ENCODE assay signal across 18 cellular contexts in genomic region chr11:2256293-2256913, GRCh38. TPM values are rescaled to one million over a fixed set of nuclear protein-coding genes. Genes with fewer than 3 reads are reported as not detected.
DNase-seq lines count a peak whose midpoint lies in the region; ATAC-seq and TF ChIP-seq lines count a peak whose summit lies in the region.
"Had no signal": no experiment of that assay in that cellular context is flagged by ENCODE, and none has a peak within 500 bp of the region (broad histone marks: within the 10 kb centered on the region; RNA-seq: fewer than 3 reads in every experiment).

No MANE protein-coding gene starts in this region.

- H3K4me3 ChIP-seq in spleen, result no peak overlapping the region
- H3K4me3 ChIP-seq: GM23248, thyroid gland had no signal

- H3K9me3 ChIP-seq in H9 (ENCODE audit: control insufficient read depth, low read depth, low read length) (no peaks in the 10 kb centered on the region), spleen (peaks cover 0 to 12% (median 2%) of the 10 kb centered on the region in 8 donors)
- H3K9me3 ChIP-seq: thyroid gland had no signal

- H3K27ac ChIP-seq in H9 (ENCODE audit: insufficient read length, low read depth, low read length), result no peak overlapping the region
- peak overlapping the region; percentile 96 for H3K27ac ChIP-seq in VCaP
- H3K27ac ChIP-seq in foreskin keratinocyte, result no peak overlapping the region
- H3K27ac ChIP-seq in spleen, result no peak overlapping the region
- H3K27ac ChIP-seq: GM23248 had no signal

- no peaks in the 10 kb centered on the region for H3K27me3 ChIP-seq in H9 (ENCODE audit: insufficient read depth, low read length)
- peaks cover 35% of the 10 kb centered on the region for H3K27me3 ChIP-seq in foreskin keratinocyte
- peaks cover 0 to 8% (median 0%) of the 10 kb centered on the region in 7 donors for H3K27me3 ChIP-seq in spleen (replicated peaks in 1 of 7)
- H3K27me3 ChIP-seq: thyroid gland had no signal

- no peak overlapping the region for H3K9ac ChIP-seq in H9 (ENCODE audit: extremely low read depth, insufficient read length, low read length)
- H3K9ac ChIP-seq: GM23248 had no signal

- H3K27me3 Mint-ChIP-seq in H9 (ENCODE audit: low read depth) (peaks cover 52% of the 10 kb centered on the region), WTC11 (ENCODE audit: low read depth) (peaks cover 8% of the 10 kb centered on the region)

- H3K4me2 ChIP-seq in H9 (ENCODE audit: insufficient read depth, insufficient read length, low read length), result no peak overlapping the region

- POLR2A ChIA-PET in WTC11 (lab: Charles Lee), result no interaction called here

- H2BK5ac ChIP-seq in H9 (ENCODE audit: insufficient read length, low read length), result no peak overlapping the region

- H3K4me1 Mint-ChIP-seq in H9 (no peaks in the 10 kb centered on the region), WTC11 (no peaks in the 10 kb centered on the region; the same call in 1 of the 2 replicates)
- H3K4me1 Mint-ChIP-seq in stimulated activated effector memory CD8-positive, alpha-beta T cell treated with anti-CD3 and anti-CD28 coated beads, Interleukin-12 subunit alpha, Interleukin-12 subunit beta, amount 100 ng/mL, for 72 hours, result peaks cover 5% of the 10 kb centered on the region
- H3K4me1 Mint-ChIP-seq: activated naive CD4-positive, alpha-beta T cell treated with anti-CD3 and anti-CD28 coated beads, Interleukin-2, amount 10 ng/mL, durations not matched to agents 7 days and 5 days had no signal

- no peak overlapping the region for H3K56ac ChIP-seq in H9 (ENCODE audit: insufficient read length, low read depth, low read length)

- H3K4me1 ChIP-seq in H9 (ENCODE audit: insufficient read depth, low read length), result no peaks in the 10 kb centered on the region
- H3K4me1 ChIP-seq in foreskin keratinocyte, result peaks cover 3% of the 10 kb centered on the region
- H3K4me1 ChIP-seq in spleen, result no peaks in the 10 kb centered on the region

- peaks cover 0 to 9% of the 10 kb centered on the region in 2 experiments; a peak in 2 of 5 replicates for H3K9me3 Mint-ChIP-seq in H9
- no peaks in the 10 kb centered on the region for H3K9me3 Mint-ChIP-seq in stimulated activated effector memory CD8-positive, alpha-beta T cell treated with anti-CD3 and anti-CD28 coated beads, Interleukin-12 subunit alpha, Interleukin-12 subunit beta, amount 100 ng/mL, for 72 hours
- peaks cover 7% of the 10 kb centered on the region for H3K9me3 Mint-ChIP-seq in WTC11
- H3K9me3 Mint-ChIP-seq: activated naive CD4-positive, alpha-beta T cell treated with anti-CD3 and anti-CD28 coated beads, Interleukin-2, amount 10 ng/mL, durations not matched to agents 7 days and 5 days had no signal

- H4K5ac ChIP-seq in H9 (ENCODE audit: insufficient read length, low read depth, low read length), result no peak overlapping the region

- H2BK15ac ChIP-seq in H9 (ENCODE audit: low read depth, low read length), result no peak overlapping the region

- H3K4ac ChIP-seq in H9 (ENCODE audit: low read depth, low read length), result no peak overlapping the region

- ATAC-seq in foreskin keratinocyte (peak; percentile 81), left lobe of liver (no peak), WTC11 (no peak)
- ATAC-seq in stimulated activated effector memory CD8-positive, alpha-beta T cell treated with anti-CD3 and anti-CD28 coated beads, Interleukin-12 subunit alpha, Interleukin-12 subunit beta, amount 100 ng/mL, for 72 hours, result no peak

- intact Hi-C loops in spleen (cut with DNase I; ENCODE audit: low total_unique reads), result no loop called here

- no peaks in the 10 kb centered on the region for H3K79me2 ChIP-seq in H9 (ENCODE audit: insufficient read depth, low read length)

- no peak overlapping the region for H3K4me3 Mint-ChIP-seq in H9
- no peak overlapping the region for H3K4me3 Mint-ChIP-seq in stimulated activated effector memory CD8-positive, alpha-beta T cell treated with anti-CD3 and anti-CD28 coated beads, Interleukin-12 subunit alpha, Interleukin-12 subunit beta, amount 100 ng/mL, for 72 hours
- no peak overlapping the region for H3K4me3 Mint-ChIP-seq in WTC11
- H3K4me3 Mint-ChIP-seq: activated naive CD4-positive, alpha-beta T cell treated with anti-CD3 and anti-CD28 coated beads, Interleukin-2, amount 10 ng/mL, durations not matched to agents 7 days and 5 days had no signal

- no peak overlapping the region for H2BK120ac ChIP-seq in H9 (ENCODE audit: low read depth, low read length, poor library complexity, severe bottlenecking)

- H3T11ph ChIP-seq in H9 (ENCODE audit: low read length), result no peak overlapping the region

- WGBS in H9 (ENCODE audit: extremely low coverage, insufficient read length, low lambda C conversion rate), result no CpG with 5 or more reads among the region's 14 CpGs
- WGBS in spleen, 5 donors, result 76 to 91% (median 87%) methylated on average over 14 of the region's 14 CpGs

- TF ChIP-seq CTCF in H9 (conservative IDR thresholded peaks at IDR 0.05) (no peak), VCaP (conservative IDR thresholded peaks at IDR 0.05) (no peak), foreskin keratinocyte (conservative IDR thresholded peaks at IDR 0.05) (no peak), spleen (IDR thresholded peaks at IDR 0.05 in 8 of 11, conservative IDR thresholded peaks at IDR 0.05 in 3 of 11) (no peak), WTC11 (IDR thresholded peaks at IDR 0.05) (no peak)

- H2BK20ac ChIP-seq in H9 (ENCODE audit: low read depth, low read length, poor library complexity, severe bottlenecking), result no peak overlapping the region

- H3K36me3 Mint-ChIP-seq in H9 (ENCODE audit: insufficient read depth in 1 of 3, low read depth in 3 of 3), result no peaks in the 10 kb centered on the region; a peak in 1 of 7 replicates
- H3K36me3 Mint-ChIP-seq in stimulated activated effector memory CD8-positive, alpha-beta T cell treated with anti-CD3 and anti-CD28 coated beads, Interleukin-12 subunit alpha, Interleukin-12 subunit beta, amount 100 ng/mL, for 72 hours, result no peaks in the 10 kb centered on the region
- H3K36me3 Mint-ChIP-seq in WTC11, result no peaks in the 10 kb centered on the region
- H3K36me3 Mint-ChIP-seq: activated naive CD4-positive, alpha-beta T cell treated with anti-CD3 and anti-CD28 coated beads, Interleukin-2, amount 10 ng/mL, durations not matched to agents 7 days and 5 days had no signal

- no peak overlapping the region for H3K23ac ChIP-seq in H9 (ENCODE audit: insufficient read length, low read depth, low read length)

- no peak overlapping the region for H2AK5ac ChIP-seq in H9 (ENCODE audit: insufficient read length, low read length)

- H4K8ac ChIP-seq in H9 (replicated peaks; ENCODE audit: insufficient read length, low read depth, low read length), result no peak overlapping the region

- peaks cover 2% of the 10 kb centered on the region for H4K20me1 ChIP-seq in H9 (ENCODE audit: control insufficient read depth, insufficient read depth, insufficient read length)

- no peaks in the 10 kb centered on the region for H3K36me3 ChIP-seq in spleen
- H3K36me3 ChIP-seq: thyroid gland had no signal

- H2AFZ ChIP-seq in H9 (ENCODE audit: low read length), result no peak overlapping the region
- H2AFZ ChIP-seq: GM23248 had no signal

- no peak overlapping the region for H2BK12ac ChIP-seq in H9 (ENCODE audit: insufficient read length, low read depth, low read length)

- TF ChIP-seq POLR2A in spleen (IDR thresholded peaks at IDR 0.05), result no peak

- peak; percentile 17 for DNase-seq in H9
- DNase-seq in foreskin keratinocyte, result peak; percentile 73 to 86
- DNase-seq in spleen, result peak; percentile 46
- no peak for DNase-seq in left lobe of liver (ENCODE audit: low spot score)
- DNase-seq in stimulated activated effector memory CD8-positive, alpha-beta T cell treated with anti-CD3 and anti-CD28 coated beads, Interleukin-12 subunit alpha, Interleukin-12 subunit beta, amount 100 ng/mL, for 72 hours (ENCODE audit: low spot score in 2 of 2), result no peak
- no peak for DNase-seq in WTC11 (ENCODE audit: low spot score)
- DNase-seq: activated CD4-positive, alpha-beta T cell treated with anti-CD3 and anti-CD28 coated beads, Interleukin-2, amount 50 U/mL, for 4 hours; activated naive CD4-positive, alpha-beta T cell treated with anti-CD3 and anti-CD28 coated beads, Interleukin-2, amount 10 ng/mL, durations not matched to agents 7 days and 5 days; activated T-cell treated with anti-CD3 and anti-CD28 coated beads for 4 hours; COR-L47; GM23248; Karpas-422; kidney glomerular epithelial cell; NCI-H1092 treated with DMSO at 0.1 percent for 48 hours; SHP77 treated with DMSO at 0.1 percent for 48 hours had no signal

- H3K27ac Mint-ChIP-seq in H9 (no peak overlapping the region; a peak in 1 of 7 replicates), WTC11 (no peak overlapping the region)
- no peak overlapping the region for H3K27ac Mint-ChIP-seq in stimulated activated effector memory CD8-positive, alpha-beta T cell treated with anti-CD3 and anti-CD28 coated beads, Interleukin-12 subunit alpha, Interleukin-12 subunit beta, amount 100 ng/mL, for 72 hours
- H3K27ac Mint-ChIP-seq: activated naive CD4-positive, alpha-beta T cell treated with anti-CD3 and anti-CD28 coated beads, Interleukin-2, amount 10 ng/mL, durations not matched to agents 7 days and 5 days had no signal

- H4K91ac ChIP-seq in H9 (ENCODE audit: insufficient read length, low read depth, low read length), result no peak overlapping the region

- no peak overlapping the region for H3K14ac ChIP-seq in H9 (ENCODE audit: insufficient read depth, low read length)

- no peaks in the 10 kb centered on the region for H3K79me1 ChIP-seq in H9 (ENCODE audit: insufficient read depth, low read depth, low read length, poor library complexity, severe bottlenecking)

- no peak overlapping the region for H3K18ac ChIP-seq in H9 (ENCODE audit: insufficient read length, low read depth, low read length)

- no peaks in the 10 kb centered on the region for H3K23me2 ChIP-seq in H9 (ENCODE audit: insufficient read length, low read depth, low read length, poor library complexity, severe bottlenecking)

- CTCF ChIA-PET in WTC11 (lab: Charles Lee), result no interaction called here

TF ChIP-seq in WTC11, 78 proteins besides CTCF, POLR2A, EP300 and RAD21 (continues in another document):
- TF ChIP-seq TCF7 (CRISPR knock-in tag; IDR thresholded peaks at IDR 0.05; ENCODE audit: low read depth), result no peak

RNA-seq across cellular contexts. Expression of gene ASCL2, which starts 14.0 kb away (rescaled TPM):
- 0.35 TPM in 2 replicates for total RNA-seq in H9 (2021)
- total RNA-seq in foreskin keratinocyte, result 0.21 TPM in 1 of 2 replicates, not detected in the other
- 0.08 and 0.12 TPM in 2 replicates for polyA plus RNA-seq in foreskin keratinocyte
- total RNA-seq in spleen, result 1 to 10 TPM; 1.9 to 3.0 (median 2.3) TPM
- 1 to 10 TPM in 1 of 3 donors, under 1 TPM in 2; 0.68 to 1.3 (median 0.93) TPM for polyA plus RNA-seq in spleen
- 0.83 TPM for total RNA-seq in left lobe of liver
- total RNA-seq in WTC11 (2021), result 0.24 to 0.73 TPM (median 0.64 TPM) in 3 replicates
- total RNA-seq: GM23248, renal cortical epithelial cell had no signal
- polyA plus RNA-seq: GM23248 had no signal

RNA-seq across cellular contexts. Expression of gene C11orf21, which starts 45.3 kb away (rescaled TPM):
- total RNA-seq in H9 (2021) (not detected in 2 replicates), foreskin keratinocyte (not detected in 2 replicates), spleen (10 to 100 TPM; 10.6 to 24.9 (median 18.1) TPM), left lobe of liver (0.35 TPM), WTC11 (2021) (0.11 to 0.24 TPM in 2 of 3 replicates, not detected in the other)
- polyA plus RNA-seq in foreskin keratinocyte (not detected in 2 replicates), spleen (10 to 100 TPM in 1 of 3 donors, 1 to 10 TPM in 2; 8.6 to 12.1 (median 8.9) TPM)
- total RNA-seq: GM23248 had no signal
- polyA plus RNA-seq: GM23248 had no signal

RNA-seq across cellular contexts. Expression of gene TSPAN32, which starts 45.4 kb away (rescaled TPM):
- not detected in 2 replicates for total RNA-seq in H9 (2021)
- total RNA-seq in foreskin keratinocyte, result not detected in 2 replicates
- not detected in 2 replicates for polyA plus RNA-seq in foreskin keratinocyte
- 10 to 100 TPM; 10.6 to 21.0 (median 17.6) TPM for total RNA-seq in spleen
- polyA plus RNA-seq in spleen, result 10 to 100 TPM; 11.2 to 21.8 (median 14.1) TPM
- 0.35 TPM for total RNA-seq in left lobe of liver
- total RNA-seq in WTC11 (2021), result 0.39 TPM in 1 of 3 replicates, not detected in the others
- total RNA-seq: GM23248, renal cortical epithelial cell had no signal
- polyA plus RNA-seq: GM23248 had no signal

Comparison
In these comparisons a context has a peak if more than half of its experiments do, and no peak if none do; other contexts are left out.
1. DNase-seq: peak in H9 (single experiment), foreskin keratinocyte (2 of 2) and spleen (single experiment); none in left lobe of liver (single experiment), stimulated activated effector memory CD8-positive, alpha-beta T cell treated with anti-CD3 and anti-CD28 coated beads, Interleukin-12 subunit alpha, Interleukin-12 subunit beta, amount 100 ng/mL, for 72 hours (0 of 2) and WTC11 (single experiment).